Comparison of ENCODE assay signal across 1 cellular context in the genomic region with DNA sequence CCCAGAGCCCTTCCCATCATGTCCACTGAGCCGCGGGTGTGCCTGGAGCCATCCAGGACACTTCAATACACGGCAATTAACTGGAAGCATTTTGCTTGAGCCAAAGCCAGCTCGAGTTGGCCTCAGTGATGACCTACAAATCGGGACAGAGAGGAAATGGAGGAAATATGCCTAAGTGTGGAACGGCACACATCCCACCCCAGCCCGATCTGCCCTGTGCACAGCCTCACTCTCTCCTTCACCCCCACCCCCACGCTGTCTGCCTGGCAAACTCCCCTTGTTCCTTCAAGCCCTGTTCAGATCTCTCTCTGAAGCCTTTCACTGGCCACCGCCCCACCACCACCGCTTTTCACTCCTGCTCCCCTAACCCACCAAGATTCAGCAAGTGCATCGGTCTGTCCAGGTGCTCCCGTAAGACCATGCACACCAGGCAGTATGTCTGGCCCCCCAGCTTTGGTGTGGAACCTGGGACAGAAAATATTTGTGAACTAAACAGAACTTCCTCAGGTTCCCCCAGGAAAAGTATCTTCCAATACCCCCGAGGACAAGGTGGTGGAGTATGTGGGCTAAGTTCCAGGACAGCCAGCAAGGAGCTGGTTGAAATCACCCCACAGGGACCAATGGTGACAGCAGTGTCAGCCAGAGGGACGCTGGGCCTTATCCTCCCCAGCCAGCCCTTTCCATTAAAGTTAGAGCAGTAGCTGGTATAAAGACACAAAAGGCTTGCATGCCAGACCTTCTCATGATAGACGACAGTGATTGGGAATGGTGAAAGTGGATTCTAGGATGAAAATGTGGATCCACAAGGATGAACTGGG.
TF ChIP-seq lines count a peak whose summit lies in the region.

No MANE protein-coding gene starts in this region.

TF ChIP-seq in HepG2, 621 proteins besides CTCF, POLR2A, EP300 and RAD21 (continued from another document):
- TF ChIP-seq U2AF1 (optimal IDR thresholded peaks at IDR 0.05; ENCODE audit: low read depth, low read length), result peak; percentile 23
- TF ChIP-seq, protein P1, sequence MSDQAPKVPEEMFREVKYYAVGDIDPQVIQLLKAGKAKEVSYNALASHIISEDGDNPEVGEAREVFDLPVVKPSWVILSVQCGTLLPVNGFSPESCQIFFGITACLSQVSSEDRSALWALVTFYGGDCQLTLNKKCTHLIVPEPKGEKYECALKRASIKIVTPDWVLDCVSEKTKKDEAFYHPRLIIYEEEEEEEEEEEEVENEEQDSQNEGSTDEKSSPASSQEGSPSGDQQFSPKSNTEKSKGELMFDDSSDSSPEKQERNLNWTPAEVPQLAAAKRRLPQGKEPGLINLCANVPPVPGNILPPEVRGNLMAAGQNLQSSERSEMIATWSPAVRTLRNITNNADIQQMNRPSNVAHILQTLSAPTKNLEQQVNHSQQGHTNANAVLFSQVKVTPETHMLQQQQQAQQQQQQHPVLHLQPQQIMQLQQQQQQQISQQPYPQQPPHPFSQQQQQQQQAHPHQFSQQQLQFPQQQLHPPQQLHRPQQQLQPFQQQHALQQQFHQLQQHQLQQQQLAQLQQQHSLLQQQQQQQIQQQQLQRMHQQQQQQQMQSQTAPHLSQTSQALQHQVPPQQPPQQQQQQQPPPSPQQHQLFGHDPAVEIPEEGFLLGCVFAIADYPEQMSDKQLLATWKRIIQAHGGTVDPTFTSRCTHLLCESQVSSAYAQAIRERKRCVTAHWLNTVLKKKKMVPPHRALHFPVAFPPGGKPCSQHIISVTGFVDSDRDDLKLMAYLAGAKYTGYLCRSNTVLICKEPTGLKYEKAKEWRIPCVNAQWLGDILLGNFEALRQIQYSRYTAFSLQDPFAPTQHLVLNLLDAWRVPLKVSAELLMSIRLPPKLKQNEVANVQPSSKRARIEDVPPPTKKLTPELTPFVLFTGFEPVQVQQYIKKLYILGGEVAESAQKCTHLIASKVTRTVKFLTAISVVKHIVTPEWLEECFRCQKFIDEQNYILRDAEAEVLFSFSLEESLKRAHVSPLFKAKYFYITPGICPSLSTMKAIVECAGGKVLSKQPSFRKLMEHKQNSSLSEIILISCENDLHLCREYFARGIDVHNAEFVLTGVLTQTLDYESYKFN (CRISPR knock-in tag; conservative IDR thresholded peaks at IDR 0.05), result no peak
